In the genomic region with DNA sequence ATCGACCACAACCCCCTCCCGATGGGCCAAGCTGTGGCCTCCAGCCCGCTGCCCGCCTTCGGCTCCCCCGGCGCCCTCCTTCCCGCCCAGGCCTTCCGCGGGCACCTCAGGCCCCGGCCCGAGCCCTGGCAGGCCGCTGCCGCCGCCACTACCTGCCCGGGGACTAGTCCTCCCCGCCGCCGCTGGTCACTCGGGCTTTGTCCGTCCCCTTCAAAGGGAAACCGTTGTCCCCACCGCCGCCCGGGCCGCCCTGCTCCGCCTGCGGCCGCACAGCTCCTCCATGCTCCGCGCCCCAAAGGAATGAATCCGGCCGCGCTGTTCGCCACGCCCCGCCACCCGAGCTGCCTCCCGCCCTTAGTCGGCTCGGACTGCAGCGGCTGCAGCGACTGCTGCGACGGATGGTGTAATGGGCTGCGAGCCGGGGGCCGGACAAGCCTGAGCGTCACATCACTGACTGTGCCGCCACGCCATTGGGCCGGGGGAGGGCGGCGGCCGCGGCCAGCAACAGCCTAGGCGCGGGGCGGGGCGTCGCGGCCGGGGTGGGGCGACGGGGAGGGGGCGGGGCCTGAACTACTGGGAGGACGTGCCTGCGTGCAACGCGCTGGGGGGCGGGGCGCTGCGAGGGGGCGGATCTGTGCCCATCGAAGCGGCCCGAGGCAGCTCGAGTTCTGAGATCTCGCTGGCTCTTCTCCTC, we compare ENCODE assay signal across 8 cellular contexts. TPM values are rescaled to one million over a fixed set of nuclear protein-coding genes. Genes with fewer than 3 reads are reported as not detected.
A peak's percentile ranks its signal among the peaks of the same experiment; 100 is the strongest.
DNase-seq lines count a peak whose midpoint lies in the region; ATAC-seq and TF ChIP-seq lines count a peak whose summit lies in the region.

A gene with protein sequence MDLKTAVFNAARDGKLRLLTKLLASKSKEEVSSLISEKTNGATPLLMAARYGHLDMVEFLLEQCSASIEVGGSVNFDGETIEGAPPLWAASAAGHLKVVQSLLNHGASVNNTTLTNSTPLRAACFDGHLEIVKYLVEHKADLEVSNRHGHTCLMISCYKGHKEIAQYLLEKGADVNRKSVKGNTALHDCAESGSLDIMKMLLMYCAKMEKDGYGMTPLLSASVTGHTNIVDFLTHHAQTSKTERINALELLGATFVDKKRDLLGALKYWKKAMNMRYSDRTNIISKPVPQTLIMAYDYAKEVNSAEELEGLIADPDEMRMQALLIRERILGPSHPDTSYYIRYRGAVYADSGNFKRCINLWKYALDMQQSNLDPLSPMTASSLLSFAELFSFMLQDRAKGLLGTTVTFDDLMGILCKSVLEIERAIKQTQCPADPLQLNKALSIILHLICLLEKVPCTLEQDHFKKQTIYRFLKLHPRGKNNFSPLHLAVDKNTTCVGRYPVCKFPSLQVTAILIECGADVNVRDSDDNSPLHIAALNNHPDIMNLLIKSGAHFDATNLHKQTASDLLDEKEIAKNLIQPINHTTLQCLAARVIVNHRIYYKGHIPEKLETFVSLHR (minus strand): TSS at position 405 of the 694 bp plus-strand sequence. CDS start 1,282 bp downstream, outside the sequence.

- H3K4me1 ChIP-seq in NT2/D1 (ENCODE audit: insufficient read depth, insufficient read length): no peaks in the 10 kb centered on the region
- H3K4me1 ChIP-seq in endodermal cell (ENCODE audit: control insufficient read depth, insufficient read depth, low read length): no peaks in the 10 kb centered on the region
- no peaks in the 10 kb centered on the region for H3K4me1 ChIP-seq in mesodermal cell (ENCODE audit: control insufficient read depth, insufficient read depth, low read length, poor library complexity, severe bottlenecking)

- WGBS in endodermal cell (ENCODE audit: insufficient coverage in 1 of 2, insufficient read length in 1 of 2), 2 experiments: 0 to 3% methylated on average over 7 to 79 of the region's 79 CpGs
- 0 to 1% methylated on average over 44 to 50 of the region's 79 CpGs for WGBS in mesodermal cell (ENCODE audit: insufficient coverage in 2 of 2), 2 experiments

- ATAC-seq in GM21381 (IDR thresholded peaks at IDR 0.05; ENCODE audit: unreplicated experiment): peak; percentile 98

- DNase-seq in COR-L47 (lab: John Stamatoyannopoulos, UW) (peak; percentile 97), HUDEP-2 (lab: John Stamatoyannopoulos, UW; ENCODE audit: unreplicated experiment in 76 of 76) (peak; percentile 35 to 98 (median 95)), NT2/D1 (ENCODE audit: low read depth, low spot score) (peak; percentile 82), endodermal cell (peak; percentile 100)
- peak; percentile 82 for DNase-seq in activated CD8-positive, alpha-beta memory T cell treated with anti-CD3 and anti-CD28 coated beads, Interleukin-2, amount 50 U/mL, for 1 hour (ENCODE audit: extremely low read depth)
- peak; percentile 94 to 95 for DNase-seq in stimulated activated CD8-positive, alpha-beta memory T cell treated with anti-CD3 and anti-CD28 coated beads, Interleukin-15, amount 100 ng/mL, for 4 hours (ENCODE audit: low read depth in 2 of 2)

- H3K4me3 ChIP-seq in NT2/D1 (ENCODE audit: insufficient read length, low read depth) (peak within 1 kb of the TSS; percentile 65), endodermal cell (ENCODE audit: low read length) (peak within 1 kb of the TSS; percentile 92), mesodermal cell (ENCODE audit: extremely low read depth, insufficient read depth, low read length, poor library complexity, severe bottlenecking) (peak within 1 kb of the TSS; percentile 88)

- peak within 1 kb of the TSS; percentile 97 for H3K4me3 Mint-ChIP-seq in endodermal cell

- H3K36me3 Mint-ChIP-seq in endodermal cell (ENCODE audit: low read depth): peaks cover 14% of the 10 kb centered on the region

- peaks cover 40% of the 10 kb centered on the region for H3K4me1 Mint-ChIP-seq in endodermal cell

- TF ChIP-seq CTCF in endodermal cell (conservative IDR thresholded peaks at IDR 0.05): no peak

- H3K36me3 ChIP-seq in NT2/D1 (ENCODE audit: insufficient read depth, insufficient read length, low read length) (peaks cover 31% of the 10 kb centered on the region), endodermal cell (ENCODE audit: control insufficient read depth, insufficient read depth, low read length) (peaks cover 16% of the 10 kb centered on the region), mesodermal cell (ENCODE audit: control insufficient read depth, insufficient read depth, low read length) (peaks cover 18% of the 10 kb centered on the region)

- peak within 1 kb of the TSS; percentile 79 for H3K9ac ChIP-seq in NT2/D1 (ENCODE audit: insufficient read length, low read depth)
- H3K9ac ChIP-seq in endodermal cell (ENCODE audit: extremely low read depth, low read length, poor library complexity, severe bottlenecking): peak within 1 kb of the TSS; percentile 85

- peak within 1 kb of the TSS; percentile 98 for H3K27ac Mint-ChIP-seq in endodermal cell

- H3K27me3 Mint-ChIP-seq in endodermal cell (ENCODE audit: insufficient read depth): no peaks in the 10 kb centered on the region

- H3K9me3 ChIP-seq in NT2/D1 (ENCODE audit: insufficient read depth, low read length) (peaks cover 9% of the 10 kb centered on the region), endodermal cell (ENCODE audit: control insufficient read depth, low read length) (peaks cover 11% of the 10 kb centered on the region), mesodermal cell (ENCODE audit: control insufficient read depth, low read length) (peaks cover 13% of the 10 kb centered on the region)

- H3K9me3 Mint-ChIP-seq in endodermal cell: peaks cover 11% of the 10 kb centered on the region

- peak within 1 kb of the TSS; percentile 95 for H3K27ac ChIP-seq in endodermal cell (ENCODE audit: low read depth, low read length)
- H3K27ac ChIP-seq in mesodermal cell (ENCODE audit: low read depth, low read length, severe bottlenecking): peak within 1 kb of the TSS; percentile 95

- no peaks in the 10 kb centered on the region for H3K27me3 ChIP-seq in NT2/D1 (ENCODE audit: insufficient read depth, insufficient read length)
- no peaks in the 10 kb centered on the region for H3K27me3 ChIP-seq in endodermal cell (ENCODE audit: control insufficient read depth, insufficient read depth, low read length, poor library complexity, severe bottlenecking)

RNA-seq across cellular contexts. Expression of the gene that starts here (rescaled TPM):
- total RNA-seq in endodermal cell: 10 to 100 TPM; 12.3 to 14.4 TPM
- 15.4 TPM for polyA plus RNA-seq in endodermal cell (2013, experiment 1 of 2)
- polyA plus RNA-seq in endodermal cell (2013, experiment 2 of 2): 15.0 TPM
- 12.3 TPM for polyA plus RNA-seq in mesodermal cell (2013, experiment 1 of 2)
- polyA plus RNA-seq in mesodermal cell (2013, experiment 2 of 2): 12.3 TPM

Comparison
In these comparisons a context has a peak if more than half of its experiments do, and no peak if none do; other contexts are left out.
1. Peak in every context shown above with its lines: DNase-seq, ATAC-seq, H3K4me3 ChIP-seq and H3K27ac ChIP-seq.